17 cellular contexts compared by ENCODE assay signal in the genomic region with DNA sequence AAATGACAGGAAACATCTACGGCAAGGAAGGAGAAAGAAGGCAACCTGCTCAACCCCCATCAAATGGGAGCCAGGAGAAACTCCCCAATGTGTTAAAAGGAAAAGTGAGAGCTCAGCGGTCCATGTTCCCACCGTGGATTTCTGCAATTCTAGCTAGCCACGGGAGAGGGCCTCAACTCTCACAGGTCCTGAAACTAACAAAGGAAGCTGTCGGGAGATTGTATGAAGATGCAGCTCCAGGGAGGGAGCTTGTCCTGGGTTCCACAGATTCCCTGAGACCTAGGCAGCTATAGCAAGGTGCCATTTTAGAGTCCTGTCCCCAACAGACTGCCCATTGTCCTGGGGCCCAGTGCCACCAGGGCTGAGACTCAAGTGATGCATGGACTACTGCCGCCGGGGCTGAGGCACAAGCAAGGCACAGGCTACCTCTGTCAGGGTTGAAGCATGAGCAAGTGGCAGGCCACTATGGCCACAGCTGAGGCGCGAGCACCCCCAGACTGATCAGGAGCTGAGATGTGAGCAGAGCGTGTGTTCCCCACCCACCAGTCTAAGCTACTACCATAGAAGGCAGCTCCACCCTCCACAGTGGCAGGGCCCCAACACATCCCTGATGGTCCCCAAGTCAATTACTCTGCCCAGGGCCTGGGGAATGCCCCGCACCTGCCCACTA. TPM values are rescaled to one million over a fixed set of nuclear protein-coding genes. Genes with fewer than 3 reads are reported as not detected.
A peak's percentile ranks its signal among the peaks of the same experiment; 100 is the strongest.
DNase-seq lines count a peak whose midpoint lies in the region; ATAC-seq and TF ChIP-seq lines count a peak whose summit lies in the region.
"Had no signal": no experiment of that assay in that cellular context is flagged by ENCODE, and none has a peak within 500 bp of the region (broad histone marks: within the 10 kb centered on the region; RNA-seq: fewer than 3 reads in every experiment).

No MANE protein-coding gene starts in this region.

- H3K4me1 ChIP-seq in IMR-90 (ENCODE audit: control insufficient read depth, insufficient read depth, low read length) (no peaks in the 10 kb centered on the region), endodermal cell (ENCODE audit: control insufficient read depth, insufficient read depth, low read length) (peaks cover 11% of the 10 kb centered on the region), neural progenitor cell (no peaks in the 10 kb centered on the region), tibial artery (peaks cover 0 to 26% (median 8%) of the 10 kb centered on the region in 4 donors)
- H3K4me1 ChIP-seq: suprapubic skin had no signal

- H3K27ac ChIP-seq in IMR-90 (ENCODE audit: insufficient read depth, low read length) (no peak overlapping the region), endodermal cell (ENCODE audit: low read depth, low read length) (no peak overlapping the region), neural progenitor cell (no peak overlapping the region), tibial artery (no peak overlapping the region)
- H3K27ac ChIP-seq: 22Rv1, suprapubic skin had no signal

- TF ChIP-seq RAD21 in IMR-90 (IDR thresholded peaks at IDR 0.05; ENCODE audit: low read length), result no peak

- CTCF ChIA-PET in IMR-90 (lab: Yijun Ruan, JAX), result interaction anchor here (0.5 to 0.7 kb wide), 2 partner anchors 9 to 13 kb away, joined by 3 to 5 read pairs; no protein-coding TSS in a partner anchor

- no peaks in the 10 kb centered on the region for H3K27me3 ChIP-seq in IMR-90 (ENCODE audit: control insufficient read depth, insufficient read depth, low read length)
- no peaks in the 10 kb centered on the region for H3K27me3 ChIP-seq in endodermal cell (ENCODE audit: control insufficient read depth, insufficient read depth, low read length, poor library complexity, severe bottlenecking)
- H3K27me3 ChIP-seq in neural progenitor cell, result no peaks in the 10 kb centered on the region
- no peaks in the 10 kb centered on the region for H3K27me3 ChIP-seq in tibial artery
- H3K27me3 ChIP-seq: suprapubic skin had no signal

- no peak overlapping the region for H3K56ac ChIP-seq in IMR-90 (ENCODE audit: extremely low read depth, insufficient read depth, low read length)

- peaks cover 9% of the 10 kb centered on the region for H3K36me3 ChIP-seq in IMR-90 (ENCODE audit: control insufficient read depth, insufficient read depth, low read length)
- peaks cover 21% of the 10 kb centered on the region for H3K36me3 ChIP-seq in endodermal cell (ENCODE audit: control insufficient read depth, insufficient read depth, low read length)
- peaks cover 19% of the 10 kb centered on the region for H3K36me3 ChIP-seq in neural progenitor cell
- no peaks in the 10 kb centered on the region for H3K36me3 ChIP-seq in tibial artery
- H3K36me3 ChIP-seq: suprapubic skin had no signal

- H3K4me2 ChIP-seq in IMR-90 (ENCODE audit: low read depth, low read length), result no peak overlapping the region
- no peak overlapping the region for H3K4me2 ChIP-seq in neural progenitor cell

- DNase-seq in DMS53 (lab: John Stamatoyannopoulos, UW) (peak; percentile 29), DMS53 treated with DMSO at 0.1 percent for 48 hours (lab: John Stamatoyannopoulos, UW; ENCODE audit: unreplicated experiment) (no peak), IMR-90 (no peak), endodermal cell (peak; percentile 57), neural progenitor cell (ENCODE audit: low spot score) (peak; percentile 8), tibial artery (no peak), amniotic stem cell (lab: John Stamatoyannopoulos, UW) (no peak)
- DNase-seq: activated naive CD4-positive, alpha-beta T cell treated with anti-CD3 and anti-CD28 coated beads, Interleukin-2, amount 10 ng/mL, durations not matched to agents 7 days and 5 days; C1 segment of cervical spinal cord; effector CD4-positive, alpha-beta T cell; GOT3; NCI-H146; NCI-H524 had no signal

- 90% methylated on average over 2 of the region's 11 CpGs; no CpG with 5 or more reads in 1 of the 2 experiments for WGBS in IMR-90 (ENCODE audit: extremely low coverage in 2 of 2, insufficient read length in 1 of 2), 2 experiments
- WGBS in endodermal cell (ENCODE audit: insufficient coverage in 1 of 2, insufficient read length in 1 of 2), 2 experiments, result 82 to 86% methylated on average over 9 to 11 of the region's 11 CpGs

- peaks cover 27 to 75% of the 10 kb centered on the region in 2 experiments for H3K79me1 ChIP-seq in IMR-90 (ENCODE audit: low read depth in 1 of 2, low read length in 2 of 2)

- in situ Hi-C loops in IMR-90 (cut with MboI; ENCODE audit: low sequenced_read_pairs), result no loop called here

- H2BK120ac ChIP-seq in IMR-90 (ENCODE audit: low read depth, low read length), result no peak overlapping the region

- H2AK5ac ChIP-seq in IMR-90 (ENCODE audit: low read depth, low read length), result no peak overlapping the region

- H4K20me1 ChIP-seq in IMR-90 (ENCODE audit: insufficient read depth, low read length) (peaks cover 86% of the 10 kb centered on the region), neural progenitor cell (ENCODE audit: low read depth) (peaks cover 56% of the 10 kb centered on the region)

- H3K4ac ChIP-seq in IMR-90 (ENCODE audit: low read depth, low read length), result no peak overlapping the region

- H4K5ac ChIP-seq in IMR-90 (ENCODE audit: low read depth, low read length), result no peak overlapping the region

- peak overlapping the region; percentile 44 for H2AK9ac ChIP-seq in IMR-90 (replicated peaks; ENCODE audit: low read depth, low read length, poor library complexity)

- H3K14ac ChIP-seq in IMR-90 (replicated peaks; ENCODE audit: low read depth, low read length), result no peak overlapping the region

- no peak overlapping the region for H3K18ac ChIP-seq in IMR-90 (ENCODE audit: low read depth, low read length)

- H3K4me3 Mint-ChIP-seq in endodermal cell (no peak overlapping the region), neural progenitor cell (no peak overlapping the region)
- H3K4me3 Mint-ChIP-seq: activated naive CD4-positive, alpha-beta T cell treated with anti-CD3 and anti-CD28 coated beads, Interleukin-2, amount 10 ng/mL, durations not matched to agents 7 days and 5 days; nephron had no signal

- H3K9ac ChIP-seq in IMR-90 (ENCODE audit: low read depth, low read length) (no peak overlapping the region), endodermal cell (ENCODE audit: extremely low read depth, low read length, poor library complexity, severe bottlenecking) (no peak overlapping the region), neural progenitor cell (no peak overlapping the region)

- ATAC-seq in IMR-90 (ENCODE audit: low read depth) (no peak), GM19463 (IDR thresholded peaks at IDR 0.05; ENCODE audit: unreplicated experiment) (no peak)

- intact Hi-C loops in IMR-90 (cut with micrococcal nuclease) (no loop called here), tibial artery (cut with DNase I; ENCODE audit: low total_unique reads) (no loop called here)

- H2BK15ac ChIP-seq in IMR-90 (ENCODE audit: low read depth, low read length), result no peak overlapping the region

- H2BK20ac ChIP-seq in IMR-90 (ENCODE audit: low read depth, low read length), result no peak overlapping the region

- H4K8ac ChIP-seq in IMR-90 (ENCODE audit: low read depth in 2 of 2, low read length in 2 of 2), result no peak overlapping the region

- TF ChIP-seq CTCF in IMR-90 (conservative IDR thresholded peaks at IDR 0.05; ENCODE audit: low read depth, low read length) (no peak), endodermal cell (conservative IDR thresholded peaks at IDR 0.05) (no peak), neural progenitor cell (IDR thresholded peaks at IDR 0.05) (no peak), tibial artery (IDR thresholded peaks at IDR 0.05) (no peak)

- H3K27ac Mint-ChIP-seq in endodermal cell, result peak overlapping the region; percentile 56
- H3K27ac Mint-ChIP-seq in neural progenitor cell, result no peak overlapping the region
- H3K27ac Mint-ChIP-seq: activated naive CD4-positive, alpha-beta T cell treated with anti-CD3 and anti-CD28 coated beads, Interleukin-2, amount 10 ng/mL, durations not matched to agents 7 days and 5 days had no signal

- peaks cover 12% of the 10 kb centered on the region for H3K9me1 ChIP-seq in IMR-90 (ENCODE audit: insufficient read depth, low read length)

- no peak overlapping the region for H3K23ac ChIP-seq in IMR-90 (ENCODE audit: low read depth, low read length)

- dilution Hi-C loops in IMR-90 (cut with HindIII; ENCODE audit: low sequenced_read_pairs, unreplicated experiment), result no loop called here

- H2AFZ ChIP-seq in IMR-90 (replicated peaks; ENCODE audit: low read length, poor library complexity) (no peak overlapping the region), neural progenitor cell (replicated peaks) (no peak overlapping the region)

- H3K9me3 ChIP-seq in IMR-90 (ENCODE audit: control insufficient read depth, insufficient read depth, low read length), result no peaks in the 10 kb centered on the region; the same call in 1 of the 2 replicates
- H3K9me3 ChIP-seq in endodermal cell (ENCODE audit: control insufficient read depth, low read length), result peaks cover 28% of the 10 kb centered on the region
- peaks cover 8% of the 10 kb centered on the region for H3K9me3 ChIP-seq in neural progenitor cell (ENCODE audit: low read depth)
- no peaks in the 10 kb centered on the region for H3K9me3 ChIP-seq in tibial artery
- H3K9me3 ChIP-seq: suprapubic skin had no signal

- no peak overlapping the region for H2BK5ac ChIP-seq in IMR-90 (ENCODE audit: low read depth, low read length, poor library complexity, severe bottlenecking)

- peaks cover 35% of the 10 kb centered on the region for H3K9me3 Mint-ChIP-seq in endodermal cell
- H3K9me3 Mint-ChIP-seq in neural progenitor cell, result peaks cover 44% of the 10 kb centered on the region

- peaks cover 98% of the 10 kb centered on the region for H3K79me2 ChIP-seq in neural progenitor cell (ENCODE audit: low read depth)

- H3K36me3 Mint-ChIP-seq in endodermal cell (ENCODE audit: low read depth) (peaks cover 47% of the 10 kb centered on the region), neural progenitor cell (peaks cover 58% of the 10 kb centered on the region)

- no peak overlapping the region for H3K4me3 ChIP-seq in IMR-90 (ENCODE audit: insufficient read depth, low read depth, low read length)
- peak overlapping the region; percentile 57 for H3K4me3 ChIP-seq in endodermal cell (ENCODE audit: low read length)
- no peak overlapping the region for H3K4me3 ChIP-seq in neural progenitor cell
- no peak overlapping the region for H3K4me3 ChIP-seq in tibial artery
- H3K4me3 ChIP-seq: suprapubic skin had no signal

- no peaks in the 10 kb centered on the region for H3K27me3 Mint-ChIP-seq in endodermal cell (ENCODE audit: insufficient read depth)
- H3K27me3 Mint-ChIP-seq in neural progenitor cell (ENCODE audit: insufficient read depth, low read depth), result peaks cover 3% of the 10 kb centered on the region
- H3K27me3 Mint-ChIP-seq: activated naive CD4-positive, alpha-beta T cell treated with anti-CD3 and anti-CD28 coated beads, Interleukin-2, amount 10 ng/mL, durations not matched to agents 7 days and 5 days had no signal

- no peak for TF ChIP-seq POLR2A in IMR-90 (IDR thresholded peaks at IDR 0.05; ENCODE audit: low read depth, low read length)

- POLR2A ChIA-PET in IMR-90 (lab: Charles Lee; ENCODE audit: unreplicated experiment), result no interaction called here

- H3K4me1 Mint-ChIP-seq in endodermal cell (peaks cover 22% of the 10 kb centered on the region), neural progenitor cell (no peaks in the 10 kb centered on the region)
- H3K4me1 Mint-ChIP-seq: nephron had no signal

- H3F3A ChIP-seq in neural progenitor cell (ENCODE audit: low read depth), result no peaks in the 10 kb centered on the region

- H4K91ac ChIP-seq in IMR-90 (ENCODE audit: insufficient read depth, low read depth, low read length), result no peak overlapping the region

- BruUV-seq in IMR-90 (replicated peaks; lab: Mats Ljungman, UMichigan), result no TSS peak

RNA-seq across cellular contexts. Expression of a gene that starts 31.3 kb away (rescaled TPM):
- total RNA-seq in IMR-90 (2012; rRNA removed) (18.5 and 26.7 TPM in 2 replicates), endodermal cell (10 to 100 TPM; 69.3 to 71.0 TPM), neural progenitor cell (ENCODE audit: low replicate concordance) (84.0 and 106 TPM in 2 replicates)
- 13.9 and 19.1 TPM in 2 replicates for polyA plus RNA-seq in IMR-90 (2012; rRNA removed)
- polyA plus RNA-seq in IMR-90 (2012; cell fraction: cytosol; rRNA removed), result 1.9 and 3.8 TPM in 2 replicates
- polyA plus RNA-seq in IMR-90 (2012; cell fraction: nucleus; rRNA removed; ENCODE audit: low replicate concordance), result 1.3 and 13.3 TPM in 2 replicates
- polyA plus RNA-seq in endodermal cell (2013, experiment 1 of 2), result 63.2 TPM
- polyA plus RNA-seq in endodermal cell (2013, experiment 2 of 2), result 57.3 TPM

RNA-seq across cellular contexts. Expression of a gene that starts 31.7 kb away (rescaled TPM):
- total RNA-seq in IMR-90 (2012; rRNA removed) (15.8 and 49.7 TPM in 2 replicates), endodermal cell (10 to 100 TPM; 19.0 to 27.0 TPM), neural progenitor cell (ENCODE audit: low replicate concordance) (16.4 and 25.2 TPM in 2 replicates)
- 47.6 and 51.2 TPM in 2 replicates for polyA plus RNA-seq in IMR-90 (2012; rRNA removed)
- polyA plus RNA-seq in IMR-90 (2012; cell fraction: cytosol; rRNA removed), result 20.9 and 28.0 TPM in 2 replicates
- polyA plus RNA-seq in IMR-90 (2012; cell fraction: nucleus; rRNA removed; ENCODE audit: low replicate concordance), result 3.7 and 17.0 TPM in 2 replicates
- 24.3 TPM for polyA plus RNA-seq in endodermal cell (2013, experiment 1 of 2)
- 22.1 TPM for polyA plus RNA-seq in endodermal cell (2013, experiment 2 of 2)

Comparison
In these comparisons a context has a peak if more than half of its experiments do, and no peak if none do; other contexts are left out.
1. DNase-seq: peak in DMS53 (single experiment), endodermal cell (single experiment) and neural progenitor cell (single experiment); none in DMS53 treated with DMSO at 0.1 percent for 48 hours (single experiment), IMR-90 (single experiment), tibial artery (0 of 2) and amniotic stem cell (single experiment).